In genomic region chr18:2515908-2516625, GRCh38 we compare ENCODE assay signal across 8 cellular contexts. TPM values are rescaled to one million over a fixed set of nuclear protein-coding genes. Genes with fewer than 3 reads are reported as not detected.
DNase-seq lines count a peak whose midpoint lies in the region; ATAC-seq and TF ChIP-seq lines count a peak whose summit lies in the region.

No MANE protein-coding gene starts in this region.

- H3K9me3 ChIP-seq in spleen (no peaks in the 10 kb centered on the region), endodermal cell (ENCODE audit: control insufficient read depth, low read length) (no peaks in the 10 kb centered on the region)

- H3K4me1 ChIP-seq in spleen (peaks cover 0 to 8% (median 4%) of the 10 kb centered on the region in 6 donors), endodermal cell (ENCODE audit: control insufficient read depth, insufficient read depth, low read length) (no peaks in the 10 kb centered on the region)

- H3K4me1 Mint-ChIP-seq in activated naive CD8-positive, alpha-beta T cell treated with anti-CD3 and anti-CD28 coated beads, Interleukin-2, amount 50 U/mL, for 24 hours: peaks cover 17% of the 10 kb centered on the region
- peaks cover 6 to 19% of the 10 kb centered on the region in 2 donors for H3K4me1 Mint-ChIP-seq in natural killer cell
- H3K4me1 Mint-ChIP-seq in endodermal cell: peaks cover 2% of the 10 kb centered on the region

- no peaks in the 10 kb centered on the region for H3K36me3 Mint-ChIP-seq in activated naive CD8-positive, alpha-beta T cell treated with anti-CD3 and anti-CD28 coated beads, Interleukin-2, amount 50 U/mL, for 24 hours (ENCODE audit: low read depth)
- H3K36me3 Mint-ChIP-seq in natural killer cell: no peaks in the 10 kb centered on the region
- H3K36me3 Mint-ChIP-seq in endodermal cell (ENCODE audit: low read depth): no peaks in the 10 kb centered on the region

- no peaks in the 10 kb centered on the region for H3K36me3 ChIP-seq in spleen
- no peaks in the 10 kb centered on the region for H3K36me3 ChIP-seq in endodermal cell (ENCODE audit: control insufficient read depth, insufficient read depth, low read length)

- H3K4me3 ChIP-seq in spleen (no peak overlapping the region), endodermal cell (ENCODE audit: low read length) (no peak overlapping the region)

- no peak overlapping the region for H3K27ac Mint-ChIP-seq in activated naive CD8-positive, alpha-beta T cell treated with anti-CD3 and anti-CD28 coated beads, Interleukin-2, amount 50 U/mL, for 24 hours
- H3K27ac Mint-ChIP-seq in natural killer cell (peak overlapping the region in 1 of 2 donors; percentile 2), endodermal cell (no peak overlapping the region)

- H3K9ac ChIP-seq in endodermal cell (ENCODE audit: extremely low read depth, low read length, poor library complexity, severe bottlenecking): no peak overlapping the region

- intact Hi-C loops in natural killer cell (cut with micrococcal nuclease): no loop called here
- intact Hi-C loops in spleen (cut with DNase I; ENCODE audit: low total_unique reads): no loop called here

- peak; percentile 88 for ATAC-seq in activated naive CD8-positive, alpha-beta T cell treated with anti-CD3 and anti-CD28 coated beads, Interleukin-2, amount 50 U/mL, for 24 hours
- ATAC-seq in natural killer cell: peak; percentile 27 to 55 (median 50)

- TF ChIP-seq CTCF in natural killer cell (IDR thresholded peaks at IDR 0.05) (no peak), spleen (IDR thresholded peaks at IDR 0.05 in 8 of 11, conservative IDR thresholded peaks at IDR 0.05 in 3 of 11) (no peak), endodermal cell (conservative IDR thresholded peaks at IDR 0.05) (no peak)

- no peak overlapping the region for H3K4me3 Mint-ChIP-seq in activated naive CD8-positive, alpha-beta T cell treated with anti-CD3 and anti-CD28 coated beads, Interleukin-2, amount 50 U/mL, for 24 hours
- H3K4me3 Mint-ChIP-seq in natural killer cell (no peak overlapping the region), endodermal cell (no peak overlapping the region)

- peak; percentile 71 for DNase-seq in GM04504 (ENCODE audit: low read depth)
- DNase-seq in HS-27A (ENCODE audit: low read depth): peak; percentile 96
- DNase-seq in activated naive CD8-positive, alpha-beta T cell treated with anti-CD3 and anti-CD28 coated beads, Interleukin-2, amount 50 U/mL, for 24 hours: no peak
- no peak for DNase-seq in natural killer cell
- no peak for DNase-seq in pons (ENCODE audit: low spot score)
- DNase-seq in spleen: no peak
- DNase-seq in endodermal cell: no peak
- DNase-seq in GM19238 (ENCODE audit: insufficient read length, low spot score): no peak

- no peaks in the 10 kb centered on the region for H3K9me3 Mint-ChIP-seq in activated naive CD8-positive, alpha-beta T cell treated with anti-CD3 and anti-CD28 coated beads, Interleukin-2, amount 50 U/mL, for 24 hours
- H3K9me3 Mint-ChIP-seq in natural killer cell (no peaks in the 10 kb centered on the region), endodermal cell (no peaks in the 10 kb centered on the region)

- no peaks in the 10 kb centered on the region for H3K27me3 Mint-ChIP-seq in activated naive CD8-positive, alpha-beta T cell treated with anti-CD3 and anti-CD28 coated beads, Interleukin-2, amount 50 U/mL, for 24 hours
- H3K27me3 Mint-ChIP-seq in natural killer cell (ENCODE audit: low read depth in 2 of 2) (no peaks in the 10 kb centered on the region), endodermal cell (ENCODE audit: insufficient read depth) (no peaks in the 10 kb centered on the region)

- H3K27me3 ChIP-seq in spleen (replicated peaks in 1 of 7) (no peaks in the 10 kb centered on the region), endodermal cell (ENCODE audit: control insufficient read depth, insufficient read depth, low read length, poor library complexity, severe bottlenecking) (no peaks in the 10 kb centered on the region)

- H3K27ac ChIP-seq in spleen: no peak overlapping the region
- no peak overlapping the region for H3K27ac ChIP-seq in endodermal cell (ENCODE audit: low read depth, low read length)

- 77 to 93% (median 88%) methylated on average over 5 of the region's 5 CpGs for WGBS in spleen, 5 donors
- WGBS in endodermal cell (ENCODE audit: insufficient coverage in 1 of 2, insufficient read length in 1 of 2), 2 experiments: 73 to 92% methylated on average over 2 to 5 of the region's 5 CpGs

- TF ChIP-seq POLR2A in spleen (IDR thresholded peaks at IDR 0.05): no peak

RNA-seq across cellular contexts. Expression of gene METTL4, which starts 55.2 kb away (rescaled TPM):
- total RNA-seq in natural killer cell (10 to 100 TPM in 2 of 3 donors, 1 to 10 TPM in 1; 9.1 to 11.3 (median 10.6) TPM), spleen (10 to 100 TPM; 12.5 to 30.8 (median 16.9) TPM), endodermal cell (10 to 100 TPM; 11.2 to 17.5 TPM)
- 10 to 100 TPM in 2 of 3 donors, 1 to 10 TPM in 1; 9.1 to 11.8 (median 10.3) TPM for polyA plus RNA-seq in spleen
- polyA plus RNA-seq in endodermal cell (2013, experiment 1 of 2): 17.5 TPM
- polyA plus RNA-seq in endodermal cell (2013, experiment 2 of 2): 17.3 TPM

RNA-seq across cellular contexts. Expression of gene NDC80, which starts 55.3 kb away (rescaled TPM):
- total RNA-seq in natural killer cell (1 to 10 TPM; 3.4 to 6.5 (median 5.5) TPM), spleen (1 to 10 TPM; 3.4 to 7.3 (median 4.4) TPM), endodermal cell (10 to 100 TPM; 29.7 to 61.8 TPM)
- 1 to 10 TPM; 3.4 to 9.0 (median 4.4) TPM for polyA plus RNA-seq in spleen
- polyA plus RNA-seq in endodermal cell (2013, experiment 1 of 2): 52.1 TPM
- 53.9 TPM for polyA plus RNA-seq in endodermal cell (2013, experiment 2 of 2)

Comparison
In these comparisons a context has a peak if more than half of its experiments do, and no peak if none do; other contexts are left out.
1. DNase-seq: peak in GM04504 (single experiment) and HS-27A (single experiment); none in activated naive CD8-positive, alpha-beta T cell treated with anti-CD3 and anti-CD28 coated beads, Interleukin-2, amount 50 U/mL, for 24 hours (single experiment), natural killer cell (single experiment), pons (single experiment), spleen (single experiment), endodermal cell (single experiment) and GM19238 (single experiment).